23 cellular contexts compared by ENCODE assay signal in the genomic region with DNA sequence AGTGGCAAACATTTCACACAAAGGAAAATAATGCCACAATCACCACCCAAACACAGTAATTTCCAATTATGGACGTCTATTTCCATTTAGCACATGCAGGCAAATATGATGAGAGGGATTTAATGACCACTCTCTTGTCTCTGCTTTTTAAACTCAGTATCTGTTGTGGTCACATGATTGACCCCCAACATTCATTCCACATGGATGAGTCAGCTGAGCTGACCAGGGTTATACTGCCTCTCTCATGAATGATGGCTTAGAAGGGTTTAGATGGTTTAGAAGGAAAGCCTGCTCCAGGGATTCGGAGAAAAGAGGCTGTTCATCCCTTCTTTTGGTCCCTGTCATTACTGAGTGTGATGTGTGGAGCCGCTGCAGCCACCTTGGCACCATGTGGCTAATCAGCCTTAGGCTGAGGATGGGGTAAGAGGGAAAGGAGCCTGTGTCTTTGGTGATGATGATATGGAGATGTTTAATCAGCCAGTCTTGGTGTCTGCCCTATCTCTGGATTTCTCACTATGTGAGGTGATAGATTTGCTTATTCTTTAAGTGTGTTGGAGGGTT. TPM values are rescaled to one million over a fixed set of nuclear protein-coding genes. Genes with fewer than 3 reads are reported as not detected.
DNase-seq lines count a peak whose midpoint lies in the region; ATAC-seq, FAIRE-seq and TF ChIP-seq lines count a peak whose summit lies in the region.
"Had no signal": no experiment of that assay in that cellular context is flagged by ENCODE, and none has a peak within 500 bp of the region (broad histone marks: within the 10 kb centered on the region; RNA-seq: fewer than 3 reads in every experiment).

No MANE protein-coding gene starts in this region.

- peaks cover 3% of the 10 kb centered on the region for H3K9me3 Mint-ChIP-seq in neural progenitor cell
- H3K9me3 Mint-ChIP-seq: stimulated activated effector memory CD8-positive, alpha-beta T cell treated with anti-CD3 and anti-CD28 coated beads, Interleukin-12 subunit alpha, Interleukin-12 subunit beta, amount 100 ng/mL, for 72 hours had no signal

- DNase-seq in HepG2 (ENCODE audit: low spot score): peak; percentile 6
- DNase-seq in right lobe of liver: no peak
- peak; percentile 52 for DNase-seq in RPMI7951 (ENCODE audit: low read depth)
- peak; percentile 21 to 31 for DNase-seq in foreskin fibroblast
- no peak for DNase-seq in BE2C
- DNase-seq in activated CD4-positive, CD25-positive, alpha-beta regulatory T cell treated with anti-CD3 and anti-CD28 coated beads, Interleukin-2, amount 50 U/mL, for 72 hours: no peak
- no peak for DNase-seq in neural progenitor cell (ENCODE audit: low spot score)
- DNase-seq: 8988T; activated CD4-positive, alpha-beta T cell treated with anti-CD3 and anti-CD28 coated beads for 4 hours; anterior cingulate cortex; CD4-positive, CD25-positive, alpha-beta regulatory T cell; DMS79; endodermal cell; H9; left colon; NCI-H2171; Peyer's patch; retina; stimulated activated CD4-positive, alpha-beta T cell treated with anti-CD3 and anti-CD28 coated beads, Interleukin-15, amount 100 ng/mL, for 24 hours had no signal

- H2AFZ ChIP-seq in HepG2 (ENCODE audit: low read length) (no peak overlapping the region), neural progenitor cell (replicated peaks) (no peak overlapping the region)

- H3K4me1 ChIP-seq in HepG2 (ENCODE audit: insufficient read depth, low read length): peaks cover 14% of the 10 kb centered on the region
- peaks cover 0 to 8% (median 0%) of the 10 kb centered on the region in 4 donors for H3K4me1 ChIP-seq in right lobe of liver
- H3K4me1 ChIP-seq in BE2C: no peaks in the 10 kb centered on the region
- no peaks in the 10 kb centered on the region for H3K4me1 ChIP-seq in neural progenitor cell

- no peaks in the 10 kb centered on the region for H3F3A ChIP-seq in neural progenitor cell (ENCODE audit: low read depth)

- no peak overlapping the region for H3K27ac ChIP-seq in HepG2 (ENCODE audit: extremely low read length, insufficient read depth, low read length)
- no peak overlapping the region for H3K27ac ChIP-seq in right lobe of liver
- H3K27ac ChIP-seq in neural progenitor cell: no peak overlapping the region
- H3K27ac ChIP-seq: Peyer's patch, thoracic aorta had no signal

- intact Hi-C loops in HepG2 (cut with micrococcal nuclease; ENCODE audit: unreplicated experiment) (no loop called here), right lobe of liver (cut with DNase I) (no loop called here)

- no peak for TF ChIP-seq EP300 in HepG2 (IDR thresholded peaks at IDR 0.05; ENCODE audit: low read depth in 2 of 2, low read length in 2 of 2)
- TF ChIP-seq EP300 in HepG2 (CRISPR knock-in tag; IDR thresholded peaks at IDR 0.05; ENCODE audit: borderline replicate concordance): no peak

- no peak overlapping the region for H3K4me2 ChIP-seq in HepG2 (ENCODE audit: low read depth, low read length)
- H3K4me2 ChIP-seq in neural progenitor cell: no peak overlapping the region

- WGBS in HepG2 (ENCODE audit: low lambda C conversion rate): 0% methylated on average over 3 of the region's 3 CpGs
- WGBS in right lobe of liver (ENCODE audit: insufficient coverage, low coverage, low lambda C conversion rate, missing lambda C conversion rate): 38% methylated on average over 2 of the region's 3 CpGs

- peaks cover 4% of the 10 kb centered on the region for H3K4me1 Mint-ChIP-seq in neural progenitor cell

- in situ Hi-C loops in HepG2 (cut with HindIII; ENCODE audit: extremely low pct_ligation_motif_present, low pct_unique_long_range_greater_than_20kb): no loop called here

- H3K36me3 ChIP-seq in HepG2 (replicated peaks in 1 of 2; ENCODE audit: control insufficient read depth in 1 of 2, insufficient read depth in 2 of 2, low read length in 2 of 2) (no peaks in the 10 kb centered on the region), right lobe of liver (no peaks in the 10 kb centered on the region), BE2C (no peaks in the 10 kb centered on the region), neural progenitor cell (no peaks in the 10 kb centered on the region)
- H3K36me3 ChIP-seq: Peyer's patch, thoracic aorta had no signal

- TF ChIP-seq POLR2A in HepG2 (IDR thresholded peaks at IDR 0.05; ENCODE audit: insufficient read depth in 1 of 2, low read depth in 2 of 2, low read length in 2 of 2) (no peak), right lobe of liver (IDR thresholded peaks at IDR 0.05) (no peak)

- FAIRE-seq in HepG2 (lab: Jason Lieb, UNC): no peak
- FAIRE-seq: GM19239 had no signal

- H3K9me3 ChIP-seq in HepG2 (ENCODE audit: low read length) (no peaks in the 10 kb centered on the region), right lobe of liver (no peaks in the 10 kb centered on the region), BE2C (no peaks in the 10 kb centered on the region), neural progenitor cell (ENCODE audit: low read depth) (no peaks in the 10 kb centered on the region)
- H3K9me3 ChIP-seq: Peyer's patch, thoracic aorta had no signal

- ATAC-seq in HepG2 (no peak), right lobe of liver (no peak), HG03108 (IDR thresholded peaks at IDR 0.05; ENCODE audit: unreplicated experiment) (no peak)
- ATAC-seq: left colon; stimulated activated effector memory CD8-positive, alpha-beta T cell treated with anti-CD3 and anti-CD28 coated beads, Interleukin-12 subunit alpha, Interleukin-12 subunit beta, amount 100 ng/mL, for 72 hours had no signal

- H3K79me2 ChIP-seq in HepG2 (ENCODE audit: insufficient read depth, low read length): no peaks in the 10 kb centered on the region
- no peaks in the 10 kb centered on the region for H3K79me2 ChIP-seq in neural progenitor cell (ENCODE audit: low read depth)

- H3K36me3 Mint-ChIP-seq in neural progenitor cell: no peaks in the 10 kb centered on the region
- H3K36me3 Mint-ChIP-seq: CD4-positive, CD25-positive, alpha-beta regulatory T cell had no signal

- no peak for TF ChIP-seq RAD21 in HepG2 (CRISPR knock-in tag; IDR thresholded peaks at IDR 0.05)

- no peak overlapping the region for H3K4me3 Mint-ChIP-seq in neural progenitor cell
- H3K4me3 Mint-ChIP-seq: CD4-positive, CD25-positive, alpha-beta regulatory T cell; endodermal cell; H9; stimulated activated effector memory CD8-positive, alpha-beta T cell treated with anti-CD3 and anti-CD28 coated beads, Interleukin-12 subunit alpha, Interleukin-12 subunit beta, amount 100 ng/mL, for 72 hours had no signal

- no peaks in the 10 kb centered on the region for H4K20me1 ChIP-seq in HepG2 (ENCODE audit: insufficient read depth, low read length)
- H4K20me1 ChIP-seq in neural progenitor cell (ENCODE audit: low read depth): no peaks in the 10 kb centered on the region

- no peak overlapping the region for H3K9ac ChIP-seq in HepG2 (ENCODE audit: insufficient read depth, low read depth, low read length)
- no peak overlapping the region for H3K9ac ChIP-seq in neural progenitor cell

- peaks cover 6 to 62% of the 10 kb centered on the region in 2 experiments; a peak in 4 of 5 replicates for H3K27me3 ChIP-seq in HepG2 (ENCODE audit: control insufficient read depth in 1 of 2, insufficient read depth in 2 of 2, low read length in 2 of 2)
- no peaks in the 10 kb centered on the region for H3K27me3 ChIP-seq in right lobe of liver
- peaks cover 24% of the 10 kb centered on the region for H3K27me3 ChIP-seq in BE2C
- H3K27me3 ChIP-seq in neural progenitor cell: peaks cover 43% of the 10 kb centered on the region
- H3K27me3 ChIP-seq: Peyer's patch had no signal

- H3K27ac Mint-ChIP-seq in neural progenitor cell: no peak overlapping the region
- H3K27ac Mint-ChIP-seq: CD4-positive, CD25-positive, alpha-beta regulatory T cell; endodermal cell; H9; stimulated activated effector memory CD8-positive, alpha-beta T cell treated with anti-CD3 and anti-CD28 coated beads, Interleukin-12 subunit alpha, Interleukin-12 subunit beta, amount 100 ng/mL, for 72 hours had no signal

- CTCF ChIA-PET in HepG2 (lab: Yijun Ruan, JAX; ENCODE audit: low intra/inter-chr PET ratio, low total read pairs): no interaction called here

- H3K27me3 Mint-ChIP-seq in neural progenitor cell (ENCODE audit: insufficient read depth, low read depth): peaks cover 12% of the 10 kb centered on the region

- POLR2A ChIA-PET in HepG2 (lab: Yijun Ruan, JAX): no interaction called here

- TF ChIP-seq CTCF in HepG2 (CRISPR knock-in tag; IDR thresholded peaks at IDR 0.05): no peak
- TF ChIP-seq CTCF in right lobe of liver (IDR thresholded peaks at IDR 0.05): no peak
- no peak for TF ChIP-seq CTCF in foreskin fibroblast (IDR thresholded peaks at IDR 0.05; ENCODE audit: low read depth, low read length)
- no peak for TF ChIP-seq CTCF in BE2C (IDR thresholded peaks at IDR 0.05; ENCODE audit: low read depth, low read length)
- no peak for TF ChIP-seq CTCF in neural progenitor cell (IDR thresholded peaks at IDR 0.05)

- no TSS peak for BruUV-seq in HepG2 (replicated peaks; lab: Mats Ljungman, UMichigan)

- no peak overlapping the region for H3K4me3 ChIP-seq in HepG2 (replicated peaks in 1 of 3; ENCODE audit: insufficient read depth in 1 of 3, low read depth in 2 of 3, low read length in 3 of 3)
- H3K4me3 ChIP-seq in right lobe of liver: no peak overlapping the region
- H3K4me3 ChIP-seq in foreskin fibroblast (ENCODE audit: low read depth in 1 of 2, low read length in 2 of 2): no peak overlapping the region
- H3K4me3 ChIP-seq in BE2C (ENCODE audit: low read depth, low read length): no peak overlapping the region
- H3K4me3 ChIP-seq in neural progenitor cell: no peak overlapping the region
- H3K4me3 ChIP-seq: Peyer's patch, thoracic aorta had no signal

RNA-seq across cellular contexts. Expression of a gene that starts 38.2 kb away (rescaled TPM):
- 0.04 and 0.11 TPM in 2 replicates for total RNA-seq in HepG2 (2016; rRNA removed; fragmentation: Illumina TruSeq; extraction: Trizol)
- total RNA-seq in HepG2 (2016; cell fraction: cytosol; rRNA removed; fragmentation: Illumina TruSeq; extraction: Trizol; ENCODE audit: low read depth): not detected in 2 replicates
- 0.11 TPM in 1 of 2 replicates, not detected in the other for total RNA-seq in HepG2 (2016; cell fraction: insoluble cytoplasmic fraction; rRNA removed; fragmentation: Illumina TruSeq; extraction: Trizol)
- total RNA-seq in HepG2 (2016; cell fraction: membrane; rRNA removed; fragmentation: Illumina TruSeq; extraction: Trizol): 0.03 TPM in 2 replicates
- total RNA-seq in HepG2 (2016; cell fraction: nucleus; rRNA removed; fragmentation: Illumina TruSeq; extraction: Trizol): 0.12 and 0.22 TPM in 2 replicates
- 0.03 and 0.12 TPM in 2 replicates for polyA plus RNA-seq in HepG2 (2011; rRNA removed)
- polyA plus RNA-seq in HepG2 (2011; cell fraction: cytosol; rRNA removed): 0.01 and 0.03 TPM in 2 replicates
- polyA plus RNA-seq in HepG2 (2011; cell fraction: nucleus; rRNA removed): 0.40 and 0.45 TPM in 2 replicates
- 0.07 and 0.12 TPM in 2 replicates for polyA plus RNA-seq in HepG2 (2012)
- 0.02 TPM in 1 of 2 replicates, not detected in the other for polyA plus RNA-seq in HepG2 (2016; cell fraction: cytosol; fragmentation: Illumina TruSeq; extraction: Trizol; ENCODE audit: low read depth)
- polyA plus RNA-seq in HepG2 (2016; cell fraction: insoluble cytoplasmic fraction; fragmentation: Illumina TruSeq; extraction: Trizol; ENCODE audit: low read depth): 0.04 and 0.08 TPM in 2 replicates
- 0.03 TPM in 1 of 2 replicates, not detected in the other for polyA plus RNA-seq in HepG2 (2016; cell fraction: membrane; fragmentation: Illumina TruSeq; extraction: Trizol; ENCODE audit: low read depth)
- polyA plus RNA-seq in HepG2 (2016; cell fraction: nucleus; fragmentation: Illumina TruSeq; extraction: Trizol; ENCODE audit: insufficient read depth, low read depth): 0.45 and 0.53 TPM in 2 replicates
- 0.07 TPM in 1 of 2 replicates, not detected in the other for polyA minus RNA-seq in HepG2 (2011; rRNA and poly(A)+ RNA removed; ENCODE audit: low replicate concordance)
- not detected in 2 replicates for polyA minus RNA-seq in HepG2 (2011; cell fraction: cytosol; rRNA and poly(A)+ RNA removed)
- 0.12 and 0.26 TPM in 2 replicates for polyA minus RNA-seq in HepG2 (2011; cell fraction: nucleus; rRNA and poly(A)+ RNA removed)
- total RNA-seq in right lobe of liver: under 1 TPM; 0.06 to 0.22 (median 0.18) TPM
- not detected in 2 replicates for total RNA-seq in RPMI7951 (2014; rRNA removed; shearing (Covaris generic))
- 0.79 TPM for polyA plus RNA-seq in BE2C (2012; ENCODE audit: insufficient read depth, insufficient read length, low read depth)
- total RNA-seq in neural progenitor cell (ENCODE audit: low replicate concordance): 0.31 and 0.37 TPM in 2 replicates
- polyA plus RNA-seq: CD4-positive, CD25-positive, alpha-beta regulatory T cell had no signal

RNA-seq across cellular contexts. Expression of a gene that starts 45.8 kb away (rescaled TPM):
- 73.7 and 86.7 TPM in 2 replicates for total RNA-seq in HepG2 (2016; rRNA removed; fragmentation: Illumina TruSeq; extraction: Trizol)
- total RNA-seq in HepG2 (2016; cell fraction: cytosol; rRNA removed; fragmentation: Illumina TruSeq; extraction: Trizol; ENCODE audit: low read depth): 57.4 and 60.2 TPM in 2 replicates
- 71.8 and 94.2 TPM in 2 replicates for total RNA-seq in HepG2 (2016; cell fraction: insoluble cytoplasmic fraction; rRNA removed; fragmentation: Illumina TruSeq; extraction: Trizol)
- 64.9 and 67.4 TPM in 2 replicates for total RNA-seq in HepG2 (2016; cell fraction: membrane; rRNA removed; fragmentation: Illumina TruSeq; extraction: Trizol)
- total RNA-seq in HepG2 (2016; cell fraction: nucleus; rRNA removed; fragmentation: Illumina TruSeq; extraction: Trizol): 26.3 and 33.7 TPM in 2 replicates
- 170 and 223 TPM in 2 replicates for polyA plus RNA-seq in HepG2 (2011; rRNA removed)
- polyA plus RNA-seq in HepG2 (2011; cell fraction: cytosol; rRNA removed): 338 and 339 TPM in 2 replicates
- 163 and 165 TPM in 2 replicates for polyA plus RNA-seq in HepG2 (2011; cell fraction: nucleus; rRNA removed)
- 188 and 302 TPM in 2 replicates for polyA plus RNA-seq in HepG2 (2012)
- polyA plus RNA-seq in HepG2 (2016; cell fraction: cytosol; fragmentation: Illumina TruSeq; extraction: Trizol; ENCODE audit: low read depth): 70.8 and 79.0 TPM in 2 replicates
- polyA plus RNA-seq in HepG2 (2016; cell fraction: insoluble cytoplasmic fraction; fragmentation: Illumina TruSeq; extraction: Trizol; ENCODE audit: low read depth): 107 and 108 TPM in 2 replicates
- polyA plus RNA-seq in HepG2 (2016; cell fraction: membrane; fragmentation: Illumina TruSeq; extraction: Trizol; ENCODE audit: low read depth): 59.2 and 59.3 TPM in 2 replicates
- 56.7 and 59.3 TPM in 2 replicates for polyA plus RNA-seq in HepG2 (2016; cell fraction: nucleus; fragmentation: Illumina TruSeq; extraction: Trizol; ENCODE audit: insufficient read depth, low read depth)
- polyA minus RNA-seq in HepG2 (2011; rRNA and poly(A)+ RNA removed; ENCODE audit: low replicate concordance): 13.5 and 140 TPM in 2 replicates
- polyA minus RNA-seq in HepG2 (2011; cell fraction: cytosol; rRNA and poly(A)+ RNA removed): 117 and 136 TPM in 2 replicates
- 54.7 and 62.3 TPM in 2 replicates for polyA minus RNA-seq in HepG2 (2011; cell fraction: nucleus; rRNA and poly(A)+ RNA removed)
- 100 to 1,000 TPM in 4 of 6 experiments, 10 to 100 TPM in 2; 87.7 to 373 (median 102) TPM for total RNA-seq in right lobe of liver
- total RNA-seq in RPMI7951 (2014; rRNA removed; shearing (Covaris generic)): 314 and 385 TPM in 2 replicates
- 47.0 TPM for polyA plus RNA-seq in BE2C (2012; ENCODE audit: insufficient read depth, insufficient read length, low read depth)
- total RNA-seq in neural progenitor cell (ENCODE audit: low replicate concordance): 256 and 312 TPM in 2 replicates

Comparison
In these comparisons a context has a peak if more than half of its experiments do, and no peak if none do; other contexts are left out.
1. DNase-seq: peak in HepG2 (single experiment), RPMI7951 (single experiment) and foreskin fibroblast (2 of 2); none in right lobe of liver (0 of 3), BE2C (single experiment), activated CD4-positive, CD25-positive, alpha-beta regulatory T cell treated with anti-CD3 and anti-CD28 coated beads, Interleukin-2, amount 50 U/mL, for 72 hours (single experiment) and neural progenitor cell (single experiment).